Comparison of ENCODE assay signal across 8 cellular contexts in genomic region chr12:92141585-92142244, GRCh38. TPM values are rescaled to one million over a fixed set of nuclear protein-coding genes. Genes with fewer than 3 reads are reported as not detected.
DNase-seq lines count a peak whose midpoint lies in the region; ATAC-seq and TF ChIP-seq lines count a peak whose summit lies in the region.

No MANE protein-coding gene starts in this region.

- no peak overlapping the region for H3K9ac ChIP-seq in iPS-15b (ENCODE audit: low read depth, low read length)

- peaks cover 82% of the 10 kb centered on the region for H3K36me3 Mint-ChIP-seq in activated CD4-positive, alpha-beta T cell treated with anti-CD3 and anti-CD28 coated beads for 36 hours (ENCODE audit: low read depth)

- no peak for TF ChIP-seq CTCF in WERI-Rb-1 (IDR thresholded peaks at IDR 0.05; ENCODE audit: low read depth, low read length)

- H3K4me3 ChIP-seq in WERI-Rb-1 (ENCODE audit: low read depth, low read length) (peak overlapping the region; percentile 93), iPS-15b (ENCODE audit: low read depth, low read length) (peak overlapping the region; percentile 94)

- H3K27me3 ChIP-seq in WERI-Rb-1 (ENCODE audit: insufficient read depth, low read depth, severe bottlenecking): no peaks in the 10 kb centered on the region
- no peaks in the 10 kb centered on the region for H3K27me3 ChIP-seq in iPS-15b (ENCODE audit: control insufficient read depth, insufficient read depth, low read length)

- peaks cover 67% of the 10 kb centered on the region for H3K36me3 ChIP-seq in WERI-Rb-1
- no peaks in the 10 kb centered on the region for H3K36me3 ChIP-seq in iPS-15b (ENCODE audit: control insufficient read depth, insufficient read depth, low read length)

- no peak for ATAC-seq in activated CD4-positive, alpha-beta T cell treated with anti-CD3 and anti-CD28 coated beads for 36 hours
- no peak for ATAC-seq in stimulated activated naive CD8-positive, alpha-beta T cell treated with anti-CD3 and anti-CD28 coated beads, Interleukin-15, amount 100 ng/mL, for 72 hours

- peak overlapping the region; percentile 94 for H3K27ac Mint-ChIP-seq in activated CD4-positive, alpha-beta T cell treated with anti-CD3 and anti-CD28 coated beads for 36 hours
- peak overlapping the region; percentile 99 to 100 for H3K27ac Mint-ChIP-seq in stimulated activated naive CD8-positive, alpha-beta T cell treated with anti-CD3 and anti-CD28 coated beads, Interleukin-15, amount 100 ng/mL, for 72 hours

- CTCF ChIA-PET in activated CD4-positive, alpha-beta T cell treated with anti-CD3 and anti-CD28 coated beads for 36 hours (lab: Charles Lee): interaction anchor here (0.6 to 1.4 kb wide), 7 partner anchors 9 to 330 kb away, joined by 3 to 5 read pairs (median 3); no protein-coding TSS in a partner anchor
- CTCF ChIA-PET in HEK293T (lab: Yijun Ruan, JAX): no interaction called here

- no peaks in the 10 kb centered on the region for H3K9me3 ChIP-seq in WERI-Rb-1 (ENCODE audit: severe bottlenecking)
- no peaks in the 10 kb centered on the region for H3K9me3 ChIP-seq in iPS-15b (ENCODE audit: control insufficient read depth, insufficient read depth, low read length)

- H3K27me3 Mint-ChIP-seq in activated CD4-positive, alpha-beta T cell treated with anti-CD3 and anti-CD28 coated beads for 36 hours: no peaks in the 10 kb centered on the region
- H3K27me3 Mint-ChIP-seq in stimulated activated naive CD8-positive, alpha-beta T cell treated with anti-CD3 and anti-CD28 coated beads, Interleukin-15, amount 100 ng/mL, for 72 hours: no peaks in the 10 kb centered on the region

- H3K4me1 Mint-ChIP-seq in activated CD4-positive, alpha-beta T cell treated with anti-CD3 and anti-CD28 coated beads for 36 hours: peaks cover 22% of the 10 kb centered on the region
- peaks cover 34% of the 10 kb centered on the region for H3K4me1 Mint-ChIP-seq in stimulated activated naive CD8-positive, alpha-beta T cell treated with anti-CD3 and anti-CD28 coated beads, Interleukin-15, amount 100 ng/mL, for 72 hours

- POLR2A ChIA-PET in activated CD4-positive, alpha-beta T cell treated with anti-CD3 and anti-CD28 coated beads for 36 hours (lab: Charles Lee): interaction anchor here (0.6 to 0.8 kb wide), 6 partner anchors 57 to 452 kb away, joined by 3 to 5 read pairs (median 4); no protein-coding TSS in a partner anchor
- POLR2A ChIA-PET in HEK293T (lab: Yijun Ruan, JAX): no interaction called here

- H3K4me3 Mint-ChIP-seq in activated CD4-positive, alpha-beta T cell treated with anti-CD3 and anti-CD28 coated beads for 36 hours: peak overlapping the region; percentile 99
- peak overlapping the region; percentile 97 to 98 for H3K4me3 Mint-ChIP-seq in stimulated activated naive CD8-positive, alpha-beta T cell treated with anti-CD3 and anti-CD28 coated beads, Interleukin-15, amount 100 ng/mL, for 72 hours

- no peak for DNase-seq in activated CD4-positive, alpha-beta T cell treated with anti-CD3 and anti-CD28 coated beads for 36 hours
- DNase-seq in activated CD4-positive, alpha-beta T cell treated with anti-CD3 and anti-CD28 coated beads, Interleukin-2, amount 50 U/mL, for 48 hours: no peak
- DNase-seq in WERI-Rb-1 (no peak), HEK293T (ENCODE audit: extremely low spot score) (no peak), islet precursor cell (no peak), hypothalamus (lab: John Stamatoyannopoulos, UW) (no peak)
- peak in 1 of 2 donors; percentile 17 for DNase-seq in stimulated activated naive CD8-positive, alpha-beta T cell treated with anti-CD3 and anti-CD28 coated beads, Interleukin-15, amount 100 ng/mL, for 72 hours

- no peaks in the 10 kb centered on the region for H3K9me3 Mint-ChIP-seq in activated CD4-positive, alpha-beta T cell treated with anti-CD3 and anti-CD28 coated beads for 36 hours (ENCODE audit: low read depth)
- H3K9me3 Mint-ChIP-seq in stimulated activated naive CD8-positive, alpha-beta T cell treated with anti-CD3 and anti-CD28 coated beads, Interleukin-15, amount 100 ng/mL, for 72 hours: no peaks in the 10 kb centered on the region

- H3K27ac ChIP-seq in WERI-Rb-1: no peak overlapping the region

- H3K4me1 ChIP-seq in iPS-15b (ENCODE audit: control insufficient read depth, insufficient read depth, low read length): peaks cover 23% of the 10 kb centered on the region

- intact Hi-C loops in activated CD4-positive, alpha-beta T cell treated with anti-CD3 and anti-CD28 coated beads for 36 hours (cut with DNase I, micrococcal nuclease): loop anchor here (1.0 to 5.0 kb wide), 4 partner anchors 8 to 329 kb away; no protein-coding TSS in a partner anchor

TF ChIP-seq in HEK293T, 16 proteins besides CTCF, POLR2A, EP300 and RAD21:
- TF ChIP-seq FOXA1 (IDR thresholded peaks at IDR 0.05): no peak
- TF ChIP-seq L3MBTL2 (conservative IDR thresholded peaks at IDR 0.05): no peak
- TF ChIP-seq BHLHE40 (IDR thresholded peaks at IDR 0.05; ENCODE audit: borderline replicate concordance): no peak
- TF ChIP-seq SUZ12 (IDR thresholded peaks at IDR 0.05): no peak
- no peak for TF ChIP-seq CTBP1 (IDR thresholded peaks at IDR 0.05; ENCODE audit: borderline replicate concordance)
TF ChIP-seq in HEK293T: peak in this region for 0.

RNA-seq across cellular contexts. Expression of gene BTG1, which starts 3.9 kb away (rescaled TPM):
- 100 to 1,000 TPM in 1 of 2 experiments, 10 to 100 TPM in 1; 76.6 to 131 TPM for total RNA-seq in activated CD4-positive, alpha-beta T cell treated with anti-CD3 and anti-CD28 coated beads for 36 hours
